ENCODE assay signal across 26 cellular contexts in genomic region chr11:44058275-44058674, GRCh38.
"Had no signal": no experiment of that assay in that cellular context is flagged by ENCODE, and none has a peak within 500 bp of the region (broad histone marks: within the 10 kb centered on the region; RNA-seq: fewer than 3 reads in every experiment).

No MANE protein-coding gene starts in this region.

- DNase-seq: activated B cell treated with CpG ODN at 0.5 μM for 24 hours; activated CD4-positive, alpha-beta memory T cell treated with anti-CD3 and anti-CD28 coated beads for 36 hours; activated CD4-positive, alpha-beta T cell treated with anti-CD3 and anti-CD28 coated beads for 4 hours; activated CD4-positive, alpha-beta T cell treated with anti-CD3 and anti-CD28 coated beads, Interleukin-2, amount 10 ng/mL, durations not matched to agents 24 days and 14 days; activated CD4-positive, alpha-beta T cell treated with anti-CD3 and anti-CD28 coated beads, Interleukin-2, amount 50 U/mL, for 1 hour; activated CD4-positive, alpha-beta T cell treated with anti-CD3 and anti-CD28 coated beads, Interleukin-2, amount 50 U/mL, for 4 hours; activated CD4-positive, CD25-positive, alpha-beta regulatory T cell treated with anti-CD3 and anti-CD28 coated beads, Interleukin-2, amount 50 U/mL, for 72 hours; activated CD8-positive, alpha-beta memory T cell treated with anti-CD3 and anti-CD28 coated beads, Interleukin-2, amount 50 U/mL, for 4 hours; activated CD8-positive, alpha-beta T cell treated with anti-CD3 and anti-CD28 coated beads for 36 hours; activated gamma-delta T cell treated with Interleukin-2 at 50 U/mL for 16 hours; activated naive CD4-positive, alpha-beta T cell; activated naive CD4-positive, alpha-beta T cell treated with anti-CD3 and anti-CD28 coated beads for 36 hours; activated naive CD4-positive, alpha-beta T cell treated with anti-CD3 and anti-CD28 coated beads, Interleukin-2, amount 50 U/mL, for 16 hours; activated naive CD8-positive, alpha-beta T cell treated with anti-CD3 and anti-CD28 coated beads for 36 hours; activated T-cell treated with anti-CD3 and anti-CD28 coated beads for 4 hours; activated T-cell treated with anti-CD3 and anti-CD28 coated beads, Interleukin-2, amount 50 U/mL, for 1 hour; activated T-cell treated with anti-CD3 and anti-CD28 coated beads, Interleukin-2, amount 50 U/mL, for 4 hours; activated T-cell treated with anti-CD3 and anti-CD28 coated beads, Interleukin-2, amount 50 U/mL, for 72 hours; aorta; central memory CD4-positive, alpha-beta T cell; T-cell; T-helper 17 cell; T-helper 9 cell had no signal

- ATAC-seq: activated CD8-positive, alpha-beta T cell treated with anti-CD3 and anti-CD28 coated beads for 36 hours; activated naive CD4-positive, alpha-beta T cell treated with anti-CD3 and anti-CD28 coated beads, Interleukin-2, amount 50 U/mL, for 72 hours; activated T-cell treated with anti-CD3 and anti-CD28 coated beads, Interleukin-2, amount 50 U/mL, for 4 hours; activated T-cell treated with anti-CD3 and anti-CD28 coated beads, Interleukin-2, amount 50 U/mL, for 72 hours; activated T-helper 17 cell treated with anti-CD3 and anti-CD28 coated beads, Interleukin-2, amount 50 U/mL, for 72 hours; T-cell; T-helper 17 cell had no signal

- H3K27ac ChIP-seq: VCaP had no signal
